8 cellular contexts compared by ENCODE assay signal in the genomic region with DNA sequence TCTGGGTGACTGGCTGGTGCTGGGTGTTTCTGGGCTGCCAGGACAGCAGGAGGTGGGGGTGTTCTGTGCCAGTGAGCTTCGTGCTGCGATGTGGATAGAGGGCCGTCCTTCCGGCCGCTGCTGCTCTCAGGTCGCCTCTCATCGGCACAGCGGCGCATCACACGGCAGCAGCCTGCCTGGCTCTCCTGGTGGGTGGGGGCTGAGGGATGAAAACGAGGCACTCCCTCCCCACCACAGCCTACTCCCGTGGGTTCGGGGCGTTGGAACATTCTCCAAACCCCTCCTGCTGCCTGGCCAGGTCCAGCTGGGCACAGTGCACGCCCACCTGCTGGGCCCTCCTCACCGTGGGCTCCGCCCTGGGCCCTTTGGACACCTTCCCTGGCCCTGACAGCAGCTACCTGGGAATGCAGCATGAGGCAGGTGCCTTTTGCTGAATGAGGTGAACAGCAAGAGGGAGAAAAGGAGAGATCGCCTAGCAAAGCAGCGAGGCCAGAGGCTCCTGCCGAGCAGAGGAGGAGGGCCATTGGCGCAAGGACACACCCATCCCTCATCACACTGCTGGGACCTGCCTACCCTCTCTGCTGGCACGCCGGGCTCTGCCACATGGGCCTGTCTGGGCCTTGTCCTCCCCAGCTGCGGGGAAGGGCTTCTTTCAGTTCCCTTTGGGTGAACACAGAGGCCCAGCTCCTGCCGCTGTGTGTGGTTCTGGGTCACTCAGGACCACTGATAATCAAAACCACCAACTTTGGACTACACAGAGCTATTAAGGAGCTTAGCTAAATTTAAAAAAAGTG. TPM values are rescaled to one million over a fixed set of nuclear protein-coding genes. Genes with fewer than 3 reads are reported as not detected.
A peak's percentile ranks its signal among the peaks of the same experiment; 100 is the strongest.
DNase-seq lines count a peak whose midpoint lies in the region; ATAC-seq and TF ChIP-seq lines count a peak whose summit lies in the region.

No MANE protein-coding gene starts in this region.

- no peaks in the 10 kb centered on the region for H3K9me3 ChIP-seq in heart left ventricle

- ATAC-seq in HG02840 (IDR thresholded peaks at IDR 0.05; ENCODE audit: low FRiP score, unreplicated experiment): peak; percentile 25
- peak in 3 of 4 donors; percentile 4 to 31 (median 29) for ATAC-seq in heart left ventricle

- DNase-seq in SIG-M5 treated with dmso at 0.1 percent for 504 hours (lab: John Stamatoyannopoulos, UW; ENCODE audit: unreplicated experiment) (peak; percentile 19), SIG-M5 (lab: John Stamatoyannopoulos, UW) (no peak), NCI-H2227 (lab: John Stamatoyannopoulos, UW; ENCODE audit: unreplicated experiment) (peak; percentile 41), heart left ventricle (no peak), SW 1271 (lab: John Stamatoyannopoulos, UW) (no peak), GDM1 (lab: John Stamatoyannopoulos, UW) (no peak), NCI-H2081 (lab: John Stamatoyannopoulos, UW) (no peak)

- intact Hi-C loops in heart left ventricle (cut with DNase I): loop anchor here in 1 of 10 donors (10.0 kb wide), 1 partner anchor 66 kb away; no protein-coding TSS in a partner anchor

- TF ChIP-seq CTCF in heart left ventricle (IDR thresholded peaks at IDR 0.05): no peak

- 79 to 86% (median 82%) methylated on average over 17 to 25 of the region's 25 CpGs for WGBS in heart left ventricle, 4 donors

- peak overlapping the region in 2 of 12 donors; percentile 24 to 72 for H3K27ac ChIP-seq in heart left ventricle

- no peaks in the 10 kb centered on the region for H3K36me3 ChIP-seq in heart left ventricle

- peaks cover 9 to 49% (median 37%) of the 10 kb centered on the region in 12 donors for H3K4me1 ChIP-seq in heart left ventricle

- H3K27me3 ChIP-seq in heart left ventricle: no peaks in the 10 kb centered on the region

- H3K4me3 ChIP-seq in heart left ventricle: no peak overlapping the region

- no peak for TF ChIP-seq POLR2A in heart left ventricle (IDR thresholded peaks at IDR 0.05)

RNA-seq across cellular contexts. Expression of gene INPP5A, which starts 33.4 kb away (rescaled TPM):
- 100 to 1,000 TPM in 6 of 9 donors, 10 to 100 TPM in 3; 78.1 to 179 (median 113) TPM for total RNA-seq in heart left ventricle
- polyA plus RNA-seq in heart left ventricle: 10 to 100 TPM; 38.6 to 60.1 TPM

Comparison
In these comparisons a context has a peak if more than half of its experiments do, and no peak if none do; other contexts are left out.
1. DNase-seq: peak in SIG-M5 treated with dmso at 0.1 percent for 504 hours (single experiment) and NCI-H2227 (single experiment); none in SIG-M5 (single experiment), heart left ventricle (0 of 5), SW 1271 (0 of 2), GDM1 (single experiment) and NCI-H2081 (0 of 2).